Comparison of ENCODE assay signal across 18 cellular contexts in genomic region chr12:27425306-27425705, GRCh38. TPM values are rescaled to one million over a fixed set of nuclear protein-coding genes. Genes with fewer than 3 reads are reported as not detected.
"Had no signal": no experiment of that assay in that cellular context is flagged by ENCODE, and none has a peak within 500 bp of the region (broad histone marks: within the 10 kb centered on the region; RNA-seq: fewer than 3 reads in every experiment).

No MANE protein-coding gene starts in this region.

- ATAC-seq: natural killer cell had no signal

- H3K9me3 Mint-ChIP-seq: natural killer cell; stimulated activated naive B cell treated with anti-CD40 and anti-IgM and Interleukin-4, amounts not matched to agents 10 μg/mL and 1 μg/mL and 100 μg/mL, for 72 hours had no signal

- H3K27ac ChIP-seq: colonic mucosa, neutrophil, parathyroid adenoma, sigmoid colon, spleen, thoracic aorta, WERI-Rb-1 had no signal

- H3K9ac ChIP-seq: parathyroid adenoma had no signal

- H3K4me3 Mint-ChIP-seq: activated naive CD8-positive, alpha-beta T cell; natural killer cell; stimulated activated naive B cell treated with anti-CD40 and anti-IgM and Interleukin-4, amounts not matched to agents 10 μg/mL and 1 μg/mL and 100 μg/mL, for 72 hours had no signal

- H3K9me3 ChIP-seq: colonic mucosa, neutrophil, sigmoid colon, spleen, thoracic aorta had no signal

- H3K36me3 ChIP-seq: colonic mucosa, neutrophil, sigmoid colon, spleen, thoracic aorta, WERI-Rb-1 had no signal

- H3K79me2 ChIP-seq: parathyroid adenoma had no signal

- H3K27ac Mint-ChIP-seq: activated naive CD8-positive, alpha-beta T cell; natural killer cell; stimulated activated naive B cell treated with anti-CD40 and anti-IgM and Interleukin-4, amounts not matched to agents 10 μg/mL and 1 μg/mL and 100 μg/mL, for 72 hours had no signal

- H3K27me3 Mint-ChIP-seq: activated naive CD8-positive, alpha-beta T cell; stimulated activated naive B cell treated with anti-CD40 and anti-IgM and Interleukin-4, amounts not matched to agents 10 μg/mL and 1 μg/mL and 100 μg/mL, for 72 hours had no signal

- H3K27me3 ChIP-seq: colonic mucosa, neutrophil, sigmoid colon, spleen had no signal

- H3K36me3 Mint-ChIP-seq: activated naive CD8-positive, alpha-beta T cell; natural killer cell had no signal

- H3K4me1 ChIP-seq: colonic mucosa, parathyroid adenoma, sigmoid colon, spleen had no signal

- H3K4me1 Mint-ChIP-seq: natural killer cell had no signal

- H3K4me3 ChIP-seq: colonic mucosa, sigmoid colon, spleen, thoracic aorta had no signal

- DNase-seq: activated CD4-positive, alpha-beta T cell treated with anti-CD3 and anti-CD28 coated beads for 1 hour; amniotic stem cell; central memory CD4-positive, alpha-beta T cell; colonic mucosa; natural killer cell; sigmoid colon; spleen; stimulated activated CD4-positive, alpha-beta T cell treated with anti-CD3 and anti-CD28 coated beads, Interleukin-4, amount 100 ng/mL, for 4 hours; stimulated activated naive B cell treated with anti-CD40 and anti-IgM and Interleukin-4, amounts not matched to agents 10 μg/mL and 1 μg/mL and 100 μg/mL, for 72 hours; T-helper 9 cell; WERI-Rb-1 had no signal

RNA-seq across cellular contexts. Expression of gene SMCO2, which starts 21.2 kb away (rescaled TPM):
- total RNA-seq: epithelial cell of proximal tubule, lower leg skin, natural killer cell, sigmoid colon, thoracic aorta, urinary bladder had no signal
